ENCODE assay signal across 8 cellular contexts in the genomic region with DNA sequence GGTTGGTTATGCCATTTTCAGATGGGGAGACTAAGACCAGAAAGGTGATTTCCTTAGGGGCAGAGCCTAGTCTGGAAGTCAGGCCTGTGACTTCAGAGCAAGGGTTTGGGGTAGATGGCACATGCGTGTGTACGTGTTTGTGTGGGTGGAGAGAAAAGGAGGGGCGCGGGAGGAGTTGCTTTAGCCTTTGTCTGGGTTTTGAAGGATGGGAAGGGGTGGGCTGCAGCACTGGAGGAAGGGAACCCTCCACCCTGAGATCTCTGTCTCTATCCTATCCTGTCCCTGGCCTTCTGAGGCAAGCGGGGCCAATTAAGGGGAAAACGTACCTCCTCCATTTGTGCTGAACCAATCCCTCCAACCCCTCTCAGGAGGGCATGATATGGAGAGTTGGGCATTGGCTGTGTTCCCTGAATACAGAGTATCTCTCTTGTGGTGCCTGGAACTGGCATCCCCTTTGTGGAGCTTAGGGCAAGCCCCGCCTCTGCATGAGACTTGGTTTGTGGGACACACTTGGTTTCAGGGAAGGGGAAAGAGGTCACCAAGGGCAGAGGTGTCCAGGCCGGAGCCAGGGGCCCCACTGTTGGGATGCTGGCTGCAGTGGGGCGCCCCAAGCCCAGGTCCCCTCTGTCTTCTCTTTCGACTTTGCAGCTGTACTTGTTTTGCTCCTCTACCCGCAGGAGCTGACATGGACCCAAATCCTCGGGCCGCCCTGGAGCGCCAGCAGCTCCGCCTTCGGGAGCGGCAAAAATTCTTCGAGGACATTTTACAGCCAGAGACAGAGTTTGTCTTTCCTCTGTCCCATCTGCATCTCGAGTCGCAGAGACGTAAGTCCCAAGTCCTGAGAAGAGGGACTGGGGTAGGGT. TPM values are rescaled to one million over a fixed set of nuclear protein-coding genes. Genes with fewer than 3 reads are reported as not detected.
DNase-seq lines count a peak whose midpoint lies in the region; ATAC-seq and TF ChIP-seq lines count a peak whose summit lies in the region.

A gene with protein sequence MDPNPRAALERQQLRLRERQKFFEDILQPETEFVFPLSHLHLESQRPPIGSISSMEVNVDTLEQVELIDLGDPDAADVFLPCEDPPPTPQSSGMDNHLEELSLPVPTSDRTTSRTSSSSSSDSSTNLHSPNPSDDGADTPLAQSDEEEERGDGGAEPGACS (plus strand): TSS at position 507 of the 863 bp plus-strand sequence. CDS start 179 bp downstream, at position 686.

- intact Hi-C loops in left ventricle myocardium inferior (cut with micrococcal nuclease) = no loop called here
- intact Hi-C loops in posterior vena cava (cut with DNase I) = loop anchor here (2.0 to 5.0 kb wide), 2 partner anchors 35 to 36 kb away; no protein-coding TSS in a partner anchor

- DNase-seq in HFF-Myc (ENCODE audit: extremely low read depth, low read depth) = no peak
- DNase-seq in left ventricle myocardium inferior = peak; percentile 54
- DNase-seq in posterior vena cava (ENCODE audit: low spot score) = no peak
- DNase-seq in NCI-H2171 (lab: John Stamatoyannopoulos, UW) = no peak
- no peak for DNase-seq in NCI-H1417 (lab: John Stamatoyannopoulos, UW)
- no peak for DNase-seq in NCI-H510A (lab: John Stamatoyannopoulos, UW)

- H3K9me3 ChIP-seq in left ventricle myocardium inferior (replicated peaks) = no peaks in the 10 kb centered on the region

- ATAC-seq in HG02973 (IDR thresholded peaks at IDR 0.05; ENCODE audit: unreplicated experiment) = no peak

- H3K4me1 ChIP-seq in left ventricle myocardium inferior = peaks cover 68% of the 10 kb centered on the region

- no peaks in the 10 kb centered on the region for H3K27me3 ChIP-seq in left ventricle myocardium inferior (ENCODE audit: low read depth)

- WGBS in adipose tissue, 3 donors = 84 to 92% (median 86%) methylated on average over 19 to 21 of the region's 21 CpGs

- H3K27ac ChIP-seq in adipose tissue (ENCODE audit: low read depth, low read length) (peak within 1 kb of the TSS; percentile 65), left ventricle myocardium inferior (replicated peaks) (peak within 1 kb of the TSS; percentile 100)

- H3K4me3 ChIP-seq in HFF-Myc (replicated peaks; ENCODE audit: low read depth, low read length) = peak within 1 kb of the TSS; percentile 72
- H3K4me3 ChIP-seq in left ventricle myocardium inferior = peak within 1 kb of the TSS; percentile 98

- TF ChIP-seq CTCF in HFF-Myc (IDR thresholded peaks at IDR 0.05; ENCODE audit: low read depth, low read length, missing control alignments) (no peak), left ventricle myocardium inferior (IDR thresholded peaks at IDR 0.05; ENCODE audit: borderline replicate concordance) (no peak)

- H3K36me3 ChIP-seq in left ventricle myocardium inferior = peaks cover 35% of the 10 kb centered on the region

RNA-seq across cellular contexts. Expression of the gene that starts here (rescaled TPM):
- polyA plus RNA-seq in adipose tissue = 10 to 100 TPM; 29.0 to 48.0 (median 31.3) TPM
- total RNA-seq in left ventricle myocardium inferior (362 TPM), posterior vena cava (100 to 1,000 TPM; 119 to 141 TPM)
